In the genomic region with DNA sequence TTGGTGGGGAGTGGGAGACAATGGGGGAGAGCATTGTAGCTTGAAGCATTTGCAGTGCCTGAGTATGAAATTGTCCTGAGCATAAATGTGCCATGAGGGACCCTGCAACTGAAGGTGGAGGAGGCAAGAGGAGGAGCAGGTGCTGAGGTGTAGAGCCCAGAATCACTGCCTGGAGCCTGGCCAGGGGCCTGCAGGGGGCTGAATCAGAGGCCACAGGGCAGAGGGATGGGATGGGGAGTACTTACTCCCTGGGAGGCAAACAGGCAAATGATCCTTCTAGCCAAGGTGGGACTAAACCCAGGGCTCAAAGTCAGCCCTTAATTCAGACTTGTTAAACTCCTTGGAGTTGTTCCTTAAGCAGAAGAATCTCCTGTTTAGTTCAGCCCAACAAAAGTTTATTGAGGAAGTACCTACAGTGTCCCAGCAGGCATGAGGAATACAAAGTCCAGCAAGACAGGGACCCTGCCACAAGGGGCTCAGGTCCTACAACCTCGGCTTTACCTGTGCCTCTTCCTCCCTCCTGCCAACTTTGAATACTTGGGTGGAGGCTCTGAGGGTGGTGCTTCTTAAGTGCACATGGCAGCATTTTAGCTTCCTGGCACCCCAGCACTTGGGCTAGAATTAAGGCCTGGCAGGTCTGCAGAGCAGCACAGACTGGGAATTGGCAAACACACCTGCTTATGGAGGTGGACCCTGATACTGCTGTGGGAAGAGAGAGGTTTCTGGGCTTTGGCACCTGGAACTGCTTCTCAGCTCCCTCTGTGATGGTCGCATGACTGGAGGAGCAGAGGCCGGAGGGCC, we compare ENCODE assay signal across 23 cellular contexts. TPM values are rescaled to one million over a fixed set of nuclear protein-coding genes. Genes with fewer than 3 reads are reported as not detected.
DNase-seq lines count a peak whose midpoint lies in the region; ATAC-seq and TF ChIP-seq lines count a peak whose summit lies in the region.
"Had no signal": no experiment of that assay in that cellular context is flagged by ENCODE, and none has a peak within 500 bp of the region (broad histone marks: within the 10 kb centered on the region; RNA-seq: fewer than 3 reads in every experiment).

No MANE protein-coding gene starts in this region.

- no peaks in the 10 kb centered on the region for H3K9me2 ChIP-seq in PC-3 (replicated peaks; ENCODE audit: low read length)

- H3K4me2 ChIP-seq in PC-3 (ENCODE audit: low read length), result no peak overlapping the region
- H3K4me2 ChIP-seq: GM23338 had no signal

- peaks cover 85% of the 10 kb centered on the region for H3K79me2 ChIP-seq in PC-3 (ENCODE audit: low read length)

- H2AFZ ChIP-seq in PC-3 (ENCODE audit: low read length), result no peak overlapping the region
- H2AFZ ChIP-seq: GM23338 had no signal

- no peak overlapping the region for H3K4me3 Mint-ChIP-seq in activated CD4-positive, alpha-beta T cell treated with anti-CD3 and anti-CD28 coated beads for 36 hours
- H3K4me3 Mint-ChIP-seq: activated naive CD4-positive, alpha-beta T cell treated with anti-CD3 and anti-CD28 coated beads, Interleukin-2, amount 50 U/mL, for 24 hours; GM23338 had no signal

- no peaks in the 10 kb centered on the region for H3K36me3 ChIP-seq in spleen
- no peaks in the 10 kb centered on the region for H3K36me3 ChIP-seq in uterus
- H3K36me3 ChIP-seq in PC-3 (ENCODE audit: low read depth, low read length), result peaks cover 3% of the 10 kb centered on the region; the same call in 1 of the 2 replicates
- H3K36me3 ChIP-seq: BE2C, lower lobe of right lung, right atrium auricular region, SJSA1, tibial nerve had no signal

- peaks cover 4% of the 10 kb centered on the region for H3K36me3 Mint-ChIP-seq in activated CD4-positive, alpha-beta T cell treated with anti-CD3 and anti-CD28 coated beads for 36 hours (ENCODE audit: low read depth)
- H3K36me3 Mint-ChIP-seq: activated naive CD4-positive, alpha-beta T cell treated with anti-CD3 and anti-CD28 coated beads, Interleukin-2, amount 50 U/mL, for 24 hours had no signal

- TF ChIP-seq RAD21 in Ishikawa (IDR thresholded peaks at IDR 0.05; ENCODE audit: low read depth), result no peak

- H3K27me3 ChIP-seq in spleen (replicated peaks in 1 of 7) (peaks cover 0 to 6% (median 0%) of the 10 kb centered on the region in 7 donors), uterus (no peaks in the 10 kb centered on the region), PC-3 (ENCODE audit: low read length) (no peaks in the 10 kb centered on the region)
- H3K27me3 ChIP-seq: BE2C, body of pancreas, right atrium auricular region, SJSA1, tibial nerve had no signal

- no peak for ATAC-seq in activated CD4-positive, alpha-beta T cell treated with anti-CD3 and anti-CD28 coated beads for 36 hours
- ATAC-seq in GM18870 (IDR thresholded peaks at IDR 0.05; ENCODE audit: unreplicated experiment) (no peak), PC-3 (no peak)
- ATAC-seq: body of pancreas, GM23338, lower lobe of right lung had no signal

- intact Hi-C loops in activated CD4-positive, alpha-beta T cell treated with anti-CD3 and anti-CD28 coated beads for 36 hours (cut with DNase I, micrococcal nuclease), result no loop called here
- intact Hi-C loops in spleen (cut with DNase I; ENCODE audit: low total_unique reads) (no loop called here), uterus (cut with DNase I; ENCODE audit: low total_unique reads) (no loop called here), PC-3 (cut with micrococcal nuclease) (no loop called here)

- TF ChIP-seq CTCF in coronary artery (IDR thresholded peaks at IDR 0.05), result no peak
- no peak for TF ChIP-seq CTCF in spleen (IDR thresholded peaks at IDR 0.05 in 8 of 11, conservative IDR thresholded peaks at IDR 0.05 in 3 of 11)
- no peak for TF ChIP-seq CTCF in uterus (IDR thresholded peaks at IDR 0.05)
- no peak for TF ChIP-seq CTCF in PC-3 (conservative IDR thresholded peaks at IDR 0.05; ENCODE audit: low read depth, low read length)

- H3K4me1 Mint-ChIP-seq in activated CD4-positive, alpha-beta T cell treated with anti-CD3 and anti-CD28 coated beads for 36 hours, result peaks cover 73% of the 10 kb centered on the region
- H3K4me1 Mint-ChIP-seq: GM23338 had no signal

- H3K9ac ChIP-seq in PC-3 (ENCODE audit: low read length), result no peak overlapping the region

- H3K27ac Mint-ChIP-seq in activated CD4-positive, alpha-beta T cell treated with anti-CD3 and anti-CD28 coated beads for 36 hours, result peak overlapping the region; percentile 10
- H3K27ac Mint-ChIP-seq: activated naive CD4-positive, alpha-beta T cell treated with anti-CD3 and anti-CD28 coated beads, Interleukin-2, amount 50 U/mL, for 24 hours; GM23338 had no signal

- TF ChIP-seq EP300 in Ishikawa (IDR thresholded peaks at IDR 0.05; ENCODE audit: borderline replicate concordance), result no peak

- peaks cover under 1 to 70% (median 17%) of the 10 kb centered on the region in 6 donors for H3K4me1 ChIP-seq in spleen
- no peaks in the 10 kb centered on the region for H3K4me1 ChIP-seq in uterus
- peaks cover 35% of the 10 kb centered on the region for H3K4me1 ChIP-seq in PC-3 (ENCODE audit: insufficient read depth, low read length)
- H3K4me1 ChIP-seq: BE2C had no signal

- H3K9me3 ChIP-seq in spleen (no peaks in the 10 kb centered on the region), uterus (no peaks in the 10 kb centered on the region), PC-3 (ENCODE audit: low read length) (no peaks in the 10 kb centered on the region)
- H3K9me3 ChIP-seq: BE2C, body of pancreas, lower lobe of right lung, right atrium auricular region, SJSA1, tibial nerve had no signal

- POLR2A ChIA-PET in activated CD4-positive, alpha-beta T cell treated with anti-CD3 and anti-CD28 coated beads for 36 hours (lab: Charles Lee), result interaction anchor here (0.6 kb wide), 1 partner anchor 64 kb away, joined by 3 read pairs; no protein-coding TSS in a partner anchor
- POLR2A ChIA-PET in PC-3 (lab: Charles Lee; ENCODE audit: unreplicated experiment), result interaction anchor here (0.6 kb wide), 2 partner anchors 8 to 19 kb away, joined by 3 read pairs; no protein-coding TSS in a partner anchor

- WGBS in spleen, 5 donors, result 94 to 100% (median 97%) methylated on average over 2 to 3 of the region's 3 CpGs

- DNase-seq in activated CD4-positive, alpha-beta T cell treated with anti-CD3 and anti-CD28 coated beads for 36 hours, result no peak
- no peak for DNase-seq in activated CD4-positive, alpha-beta T cell treated with anti-CD3 and anti-CD28 coated beads for 4 hours
- DNase-seq in coronary artery (ENCODE audit: low spot score), result no peak
- peak; percentile 37 for DNase-seq in spleen
- no peak for DNase-seq in uterus
- DNase-seq in PC-3, result no peak
- DNase-seq: activated CD4-positive, CD25-positive, alpha-beta regulatory T cell treated with anti-CD3 and anti-CD28 coated beads, Interleukin-2, amount 50 U/mL, for 72 hours; BE2C; body of pancreas; hippocampal formation; islet precursor cell; Kasumi-1; lower lobe of right lung; NCI-H1092 treated with DMSO at 0.1 percent for 48 hours; NCI-H510A treated with DMSO at 0.1 percent for 48 hours; T1000 had no signal

- TF ChIP-seq POLR2A in spleen (IDR thresholded peaks at IDR 0.05) (no peak), uterus (IDR thresholded peaks at IDR 0.05) (no peak)

- H3K9me3 Mint-ChIP-seq in activated CD4-positive, alpha-beta T cell treated with anti-CD3 and anti-CD28 coated beads for 36 hours (ENCODE audit: low read depth), result no peaks in the 10 kb centered on the region
- H3K9me3 Mint-ChIP-seq: activated naive CD4-positive, alpha-beta T cell treated with anti-CD3 and anti-CD28 coated beads, Interleukin-2, amount 50 U/mL, for 24 hours; GM23338 had no signal

- BruUV-seq in PC-3 (replicated peaks; lab: Mats Ljungman, UMichigan), result no TSS peak

- H3F3A ChIP-seq in PC-3 (ENCODE audit: low read length, unreplicated experiment), result peaks cover 5% of the 10 kb centered on the region

- H3K27ac ChIP-seq in coronary artery (peak overlapping the region; percentile 15 to 34), spleen (no peak overlapping the region), uterus (peak overlapping the region in 1 of 2 donors; percentile 42), PC-3 (ENCODE audit: low read length) (no peak overlapping the region)
- H3K27ac ChIP-seq: body of pancreas, lower lobe of right lung, right atrium auricular region, SJSA1, tibial nerve had no signal

- H4K20me1 ChIP-seq in PC-3 (ENCODE audit: low read length), result no peaks in the 10 kb centered on the region; the same call in 1 of the 2 replicates

- CTCF ChIA-PET in activated CD4-positive, alpha-beta T cell treated with anti-CD3 and anti-CD28 coated beads for 36 hours (lab: Charles Lee), result no interaction called here
- CTCF ChIA-PET in PC-3 (lab: Charles Lee), result interaction anchor here (0.7 kb wide), 1 partner anchor 63 kb away, joined by 5 read pairs; no protein-coding TSS in a partner anchor

- H3K4me3 ChIP-seq in coronary artery (peak overlapping the region; percentile 2), spleen (no peak overlapping the region), uterus (no peak overlapping the region), PC-3 (ENCODE audit: low read length) (no peak overlapping the region)
- H3K4me3 ChIP-seq: body of pancreas, GM23338, lower lobe of right lung, right atrium auricular region, SJSA1, tibial nerve had no signal

- no peaks in the 10 kb centered on the region for H3K27me3 Mint-ChIP-seq in activated CD4-positive, alpha-beta T cell treated with anti-CD3 and anti-CD28 coated beads for 36 hours
- H3K27me3 Mint-ChIP-seq: activated naive CD4-positive, alpha-beta T cell treated with anti-CD3 and anti-CD28 coated beads, Interleukin-2, amount 50 U/mL, for 24 hours had no signal

TF ChIP-seq in Ishikawa, 13 proteins besides CTCF, POLR2A, EP300 and RAD21:
- no peak for TF ChIP-seq TEAD4 (IDR thresholded peaks at IDR 0.05)
- TF ChIP-seq NFIC (IDR thresholded peaks at IDR 0.05), result 0 out of 2 replicates have a peak, but pooled peaks have one; percentile 6

RNA-seq across cellular contexts. Expression of gene MICAL2, which starts 20.0 kb away (rescaled TPM):
- total RNA-seq in activated CD4-positive, alpha-beta T cell treated with anti-CD3 and anti-CD28 coated beads for 36 hours, result 100 to 1,000 TPM; 186 to 207 TPM
- 10 to 100 TPM; 18.6 to 50.8 (median 36.4) TPM for total RNA-seq in spleen
- polyA plus RNA-seq in spleen, result 1 to 10 TPM; 1.9 to 4.6 (median 2.2) TPM
- total RNA-seq in uterus, result 100 to 1,000 TPM in 1 of 4 donors, 10 to 100 TPM in 3; 29.6 to 139 (median 53.1) TPM
- total RNA-seq in PC-3 (2014; rRNA removed), result 50.1 and 62.9 TPM in 2 replicates

Comparison
In these comparisons a context has a peak if more than half of its experiments do, and no peak if none do; other contexts are left out.
1. H3K27ac ChIP-seq: peak in coronary artery (2 of 2); none in spleen (0 of 8) and PC-3 (single experiment).